In the genomic region with DNA sequence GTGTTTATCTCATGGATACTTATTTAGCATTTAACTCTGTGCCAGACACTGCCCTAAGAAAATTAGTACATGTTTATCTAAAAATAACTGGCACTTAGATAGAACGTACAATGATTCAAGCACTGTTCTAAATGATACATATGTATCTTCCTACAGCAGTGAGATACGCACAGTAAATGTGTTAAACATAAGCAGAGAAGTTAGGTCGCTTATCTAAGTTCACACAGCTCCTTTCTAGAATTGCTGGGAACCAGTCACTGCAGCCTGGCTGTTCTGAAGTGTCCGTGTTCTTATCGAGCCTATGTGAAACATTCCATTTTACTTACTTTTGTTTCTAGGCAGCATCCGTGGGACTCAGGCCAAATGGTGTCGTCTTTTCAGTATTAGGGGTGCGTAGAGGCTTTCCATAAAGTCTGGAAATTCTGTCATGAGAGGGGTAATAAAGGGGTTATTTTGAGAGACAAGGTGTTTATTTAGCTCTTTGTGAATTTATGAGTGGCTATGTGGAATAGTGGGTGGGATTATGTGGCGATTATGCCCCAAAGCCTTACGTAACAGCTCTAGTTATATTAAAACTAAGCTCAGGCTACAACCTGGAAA, we compare ENCODE assay signal across 21 cellular contexts.
DNase-seq lines count a peak whose midpoint lies in the region; ATAC-seq and TF ChIP-seq lines count a peak whose summit lies in the region.
"Had no signal": no experiment of that assay in that cellular context is flagged by ENCODE, and none has a peak within 500 bp of the region (broad histone marks: within the 10 kb centered on the region; RNA-seq: fewer than 3 reads in every experiment).

No MANE protein-coding gene starts in this region.

- H3K4ac ChIP-seq in IMR-90 (ENCODE audit: low read depth, low read length), result no peak overlapping the region

- no peak overlapping the region for H2AK9ac ChIP-seq in IMR-90 (replicated peaks; ENCODE audit: low read depth, low read length, poor library complexity)

- peaks cover 18 to 63% of the 10 kb centered on the region in 2 experiments for H3K79me1 ChIP-seq in IMR-90 (ENCODE audit: low read depth in 1 of 2, low read length in 2 of 2)

- H3K27ac ChIP-seq in IMR-90 (ENCODE audit: insufficient read depth, low read length) (no peak overlapping the region), right cardiac atrium (ENCODE audit: low read length) (no peak overlapping the region), rectal smooth muscle tissue (ENCODE audit: low read depth, low read length) (peak overlapping the region; percentile 68)
- H3K27ac ChIP-seq in CD4-positive, alpha-beta memory T cell (ENCODE audit: low read depth, low read length), result no peak overlapping the region
- H3K27ac ChIP-seq: BLaER1 treated with 17β-estradiol and CSF1 and Interleukin-3, amounts not matched to agents 10 nM and 100 nM; breast epithelium; parathyroid adenoma; PC-9 had no signal

- H2BK5ac ChIP-seq in IMR-90 (ENCODE audit: low read depth, low read length, poor library complexity, severe bottlenecking), result no peak overlapping the region

- H3K9me3 Mint-ChIP-seq in CD4-positive, alpha-beta memory T cell, result peaks cover 0 to 16% (median 9%) of the 10 kb centered on the region in 8 donors

- CTCF ChIA-PET in IMR-90 (lab: Yijun Ruan, JAX), result no interaction called here
- CTCF ChIA-PET in CD4-positive, alpha-beta memory T cell (lab: Charles Lee; ENCODE audit: partially characterized antibody), result no interaction called here

- no peak overlapping the region for H2AK5ac ChIP-seq in IMR-90 (ENCODE audit: low read depth, low read length)

- H3K9me3 ChIP-seq in IMR-90 (ENCODE audit: control insufficient read depth, insufficient read depth, low read length), result peaks cover 6% of the 10 kb centered on the region; the same call in 1 of the 2 replicates
- no peaks in the 10 kb centered on the region for H3K9me3 ChIP-seq in right cardiac atrium (ENCODE audit: control insufficient read depth, low read length)
- no peaks in the 10 kb centered on the region for H3K9me3 ChIP-seq in CD4-positive, alpha-beta memory T cell (ENCODE audit: control insufficient read depth in 1 of 2, low read length in 2 of 2)

- no peak overlapping the region for H2BK15ac ChIP-seq in IMR-90 (ENCODE audit: low read depth, low read length)

- TF ChIP-seq POLR2A in IMR-90 (IDR thresholded peaks at IDR 0.05; ENCODE audit: low read depth, low read length), result no peak

- no peak overlapping the region for H2BK20ac ChIP-seq in IMR-90 (ENCODE audit: low read depth, low read length)

- H4K20me1 ChIP-seq in IMR-90 (ENCODE audit: insufficient read depth, low read length), result peaks cover 38% of the 10 kb centered on the region

- no peaks in the 10 kb centered on the region for H3K27me3 Mint-ChIP-seq in CD4-positive, alpha-beta memory T cell
- H3K27me3 Mint-ChIP-seq: activated B cell treated with CpG ODN at 0.5 μM for 24 hours; activated naive CD8-positive, alpha-beta T cell treated with anti-CD3 and anti-CD28 coated beads, Interleukin-2, amount 10 ng/mL, durations not matched to agents 7 days and 5 days; memory B cell; naive thymus-derived CD4-positive, alpha-beta T cell had no signal

- H3K4me2 ChIP-seq in IMR-90 (ENCODE audit: low read depth, low read length), result no peak overlapping the region
- H3K4me2 ChIP-seq: BLaER1 treated with 17β-estradiol and CSF1 and Interleukin-3, amounts not matched to agents 10 nM and 100 nM; PC-9 had no signal

- TF ChIP-seq CTCF in IMR-90 (conservative IDR thresholded peaks at IDR 0.05; ENCODE audit: low read depth, low read length), result no peak
- no peak for TF ChIP-seq CTCF in cardiac fibroblast (IDR thresholded peaks at IDR 0.05; ENCODE audit: low read depth, low read length)

- H3K23ac ChIP-seq in IMR-90 (ENCODE audit: low read depth, low read length), result no peak overlapping the region

- 0 out of 2 replicates have a peak, but pooled peaks cover 15% of the 10 kb centered on the region for H3K9me1 ChIP-seq in IMR-90 (ENCODE audit: insufficient read depth, low read length)

- no peak overlapping the region for H4K5ac ChIP-seq in IMR-90 (ENCODE audit: low read depth, low read length)

- in situ Hi-C loops in IMR-90 (cut with MboI; ENCODE audit: low sequenced_read_pairs), result no loop called here

- no peak for TF ChIP-seq RAD21 in IMR-90 (IDR thresholded peaks at IDR 0.05; ENCODE audit: low read length)

- no TSS peak for BruUV-seq in IMR-90 (replicated peaks; lab: Mats Ljungman, UMichigan)

- H3K4me1 Mint-ChIP-seq in CD4-positive, alpha-beta memory T cell, result peaks cover 0 to 5% (median 2%) of the 10 kb centered on the region in 4 donors
- H3K4me1 Mint-ChIP-seq: activated naive CD8-positive, alpha-beta T cell treated with anti-CD3 and anti-CD28 coated beads, Interleukin-2, amount 10 ng/mL, durations not matched to agents 7 days and 5 days had no signal

- H4K8ac ChIP-seq in IMR-90 (ENCODE audit: low read depth in 2 of 2, low read length in 2 of 2), result no peak overlapping the region

- intact Hi-C loops in IMR-90 (cut with micrococcal nuclease), result no loop called here
- intact Hi-C loops in right cardiac atrium (cut with DNase I), result no loop called here
- intact Hi-C loops in CD4-positive, alpha-beta memory T cell (cut with micrococcal nuclease), result no loop called here

- H3K4me1 ChIP-seq in IMR-90 (ENCODE audit: control insufficient read depth, insufficient read depth, low read length) (no peaks in the 10 kb centered on the region), right cardiac atrium (ENCODE audit: control insufficient read depth, insufficient read depth, low read length) (no peaks in the 10 kb centered on the region), rectal smooth muscle tissue (ENCODE audit: control insufficient read depth, insufficient read depth, low read length) (peaks cover 7% of the 10 kb centered on the region)
- H3K4me1 ChIP-seq in CD4-positive, alpha-beta memory T cell (ENCODE audit: insufficient read depth, low read length), result no peaks in the 10 kb centered on the region
- H3K4me1 ChIP-seq: breast epithelium had no signal

- H3K36me3 ChIP-seq in IMR-90 (ENCODE audit: control insufficient read depth, insufficient read depth, low read length) (peaks cover 6% of the 10 kb centered on the region), rectal smooth muscle tissue (ENCODE audit: control insufficient read depth, insufficient read depth, low read length) (no peaks in the 10 kb centered on the region)
- no peaks in the 10 kb centered on the region for H3K36me3 ChIP-seq in CD4-positive, alpha-beta memory T cell (ENCODE audit: insufficient read depth, low read length)
- H3K36me3 ChIP-seq: breast epithelium had no signal

- dilution Hi-C loops in IMR-90 (cut with HindIII; ENCODE audit: low sequenced_read_pairs, unreplicated experiment), result no loop called here

- peaks cover 38 to 49% of the 10 kb centered on the region in 2 donors for H3K36me3 Mint-ChIP-seq in CD4-positive, alpha-beta memory T cell

- no peak overlapping the region for H2BK120ac ChIP-seq in IMR-90 (ENCODE audit: low read depth, low read length)

- H3K9ac ChIP-seq in IMR-90 (ENCODE audit: low read depth, low read length), result no peak overlapping the region
- no peak overlapping the region for H3K9ac ChIP-seq in rectal smooth muscle tissue (ENCODE audit: low read length)
- H3K9ac ChIP-seq: BLaER1 treated with 17β-estradiol and CSF1 and Interleukin-3, amounts not matched to agents 10 nM and 100 nM; parathyroid adenoma had no signal

- H3K4me3 ChIP-seq in IMR-90 (ENCODE audit: insufficient read depth, low read depth, low read length), result no peak overlapping the region
- no peak overlapping the region for H3K4me3 ChIP-seq in cardiac fibroblast (replicated peaks in 1 of 2; ENCODE audit: low read depth in 2 of 2, low read length in 2 of 2)
- H3K4me3 ChIP-seq in right cardiac atrium (ENCODE audit: low read length), result peak overlapping the region; percentile 1
- H3K4me3 ChIP-seq in rectal smooth muscle tissue (ENCODE audit: low read length), result peak overlapping the region; percentile 53
- H3K4me3 ChIP-seq in CD4-positive, alpha-beta memory T cell (ENCODE audit: low read length in 2 of 2), result no peak overlapping the region
- H3K4me3 ChIP-seq: BLaER1 treated with 17β-estradiol and CSF1 and Interleukin-3, amounts not matched to agents 10 nM and 100 nM; breast epithelium; PC-9 had no signal

- H3K56ac ChIP-seq in IMR-90 (ENCODE audit: extremely low read depth, insufficient read depth, low read length), result no peak overlapping the region

- no peak overlapping the region for H3K4me3 Mint-ChIP-seq in CD4-positive, alpha-beta memory T cell
- H3K4me3 Mint-ChIP-seq: activated B cell treated with CpG ODN at 0.5 μM for 24 hours; activated naive CD8-positive, alpha-beta T cell treated with anti-CD3 and anti-CD28 coated beads, Interleukin-2, amount 10 ng/mL, durations not matched to agents 7 days and 5 days; activated T-helper 1 cell treated with anti-CD3 and anti-CD28 coated beads, Interleukin-12 subunit alpha, Interleukin-12 subunit beta, Interleukin-2, Interleukin-4 antibody, amounts not matched to agents 30 ng/mL and 10 ng/mL and 1 ng/mL, durations not matched to agents 14 hours and 24 hours and 36 hours; memory B cell; naive thymus-derived CD4-positive, alpha-beta T cell had no signal

- no peak overlapping the region for H3K14ac ChIP-seq in IMR-90 (replicated peaks; ENCODE audit: low read depth, low read length)

- H2AFZ ChIP-seq in IMR-90 (replicated peaks; ENCODE audit: low read length, poor library complexity), result no peak overlapping the region
- H2AFZ ChIP-seq: parathyroid adenoma, PC-9 had no signal

- no peak overlapping the region for H4K91ac ChIP-seq in IMR-90 (ENCODE audit: insufficient read depth, low read depth, low read length)

- POLR2A ChIA-PET in IMR-90 (lab: Charles Lee; ENCODE audit: unreplicated experiment), result no interaction called here
- POLR2A ChIA-PET in CD4-positive, alpha-beta memory T cell (lab: Charles Lee; ENCODE audit: partially characterized antibody), result no interaction called here

- no peak overlapping the region for H3K18ac ChIP-seq in IMR-90 (ENCODE audit: low read depth, low read length)

- H3K27me3 ChIP-seq in IMR-90 (ENCODE audit: control insufficient read depth, insufficient read depth, low read length), result no peaks in the 10 kb centered on the region
- no peaks in the 10 kb centered on the region for H3K27me3 ChIP-seq in right cardiac atrium (ENCODE audit: control insufficient read depth, insufficient read depth)
- H3K27me3 ChIP-seq in rectal smooth muscle tissue (ENCODE audit: control insufficient read depth, insufficient read depth, low read length), result no peaks in the 10 kb centered on the region
- no peaks in the 10 kb centered on the region for H3K27me3 ChIP-seq in CD4-positive, alpha-beta memory T cell (ENCODE audit: insufficient read depth, low read length)
- H3K27me3 ChIP-seq: BLaER1 treated with 17β-estradiol and CSF1 and Interleukin-3, amounts not matched to agents 10 nM and 100 nM; breast epithelium had no signal

- H3K27ac Mint-ChIP-seq in CD4-positive, alpha-beta memory T cell, result no peak overlapping the region
- H3K27ac Mint-ChIP-seq: activated naive CD8-positive, alpha-beta T cell treated with anti-CD3 and anti-CD28 coated beads, Interleukin-2, amount 10 ng/mL, durations not matched to agents 7 days and 5 days; activated T-helper 1 cell treated with anti-CD3 and anti-CD28 coated beads, Interleukin-12 subunit alpha, Interleukin-12 subunit beta, Interleukin-2, Interleukin-4 antibody, amounts not matched to agents 30 ng/mL and 10 ng/mL and 1 ng/mL, durations not matched to agents 14 hours and 24 hours and 36 hours; naive thymus-derived CD4-positive, alpha-beta T cell had no signal

- ATAC-seq in IMR-90 (ENCODE audit: low read depth) (no peak), right cardiac atrium (peak; percentile 49 to 64)
- ATAC-seq: naive thymus-derived CD4-positive, alpha-beta T cell had no signal

- WGBS in IMR-90 (ENCODE audit: extremely low coverage in 2 of 2, insufficient read length in 1 of 2), 2 experiments, result 80% methylated on average over 1 of the region's 10 CpGs; no CpG with 5 or more reads in 1 of the 2 experiments
- WGBS in right cardiac atrium, result 50% methylated on average over 10 of the region's 10 CpGs

- peak; percentile 33 for DNase-seq in IMR-90
- DNase-seq in cardiac fibroblast (ENCODE audit: low read depth in 2 of 2), result peak; percentile 58 to 78
- peak in 1 of 3 donors; percentile 64 for DNase-seq in right cardiac atrium
- DNase-seq in NCI-H510A (lab: John Stamatoyannopoulos, UW), result no peak
- DNase-seq in retina, result no peak
- DNase-seq in activated CD4-positive, alpha-beta T cell treated with anti-CD3 and anti-CD28 coated beads for 48 hours, result no peak
- no peak for DNase-seq in CD4-positive, alpha-beta memory T cell
- DNase-seq: activated B cell treated with CpG ODN at 0.5 μM for 24 hours; activated naive CD8-positive, alpha-beta T cell treated with anti-CD3 and anti-CD28 coated beads, Interleukin-2, amount 10 ng/mL, durations not matched to agents 7 days and 5 days; naive thymus-derived CD4-positive, alpha-beta T cell; NCI-H1092; NCI-H2107; PC-9; stimulated activated CD4-positive, alpha-beta T cell treated with anti-CD3 and anti-CD28 coated beads, Interleukin-4, amount 100 ng/mL, for 24 hours; T-helper 2 cell had no signal

Comparison
In these comparisons a context has a peak if more than half of its experiments do, and no peak if none do; other contexts are left out.
1. DNase-seq: peak in IMR-90 (single experiment) and cardiac fibroblast (2 of 2); none in NCI-H510A (single experiment), retina (single experiment), activated CD4-positive, alpha-beta T cell treated with anti-CD3 and anti-CD28 coated beads for 48 hours (single experiment) and CD4-positive, alpha-beta memory T cell (0 of 5).
2. H3K4me3 ChIP-seq: peak in right cardiac atrium (single experiment) and rectal smooth muscle tissue (single experiment); none in IMR-90 (single experiment), cardiac fibroblast (0 of 2) and CD4-positive, alpha-beta memory T cell (0 of 2).